Comparison of ENCODE assay signal across 9 cellular contexts in genomic region chr6:52389626-52390360, GRCh38. TPM values are rescaled to one million over a fixed set of nuclear protein-coding genes. Genes with fewer than 3 reads are reported as not detected.
DNase-seq lines count a peak whose midpoint lies in the region; ATAC-seq, FAIRE-seq and TF ChIP-seq lines count a peak whose summit lies in the region.
"Had no signal": no experiment of that assay in that cellular context is flagged by ENCODE, and none has a peak within 500 bp of the region (broad histone marks: within the 10 kb centered on the region; RNA-seq: fewer than 3 reads in every experiment).

No MANE protein-coding gene starts in this region.

- H3K4me3 ChIP-seq in A549 (no peak overlapping the region), fibroblast of villous mesenchyme (ENCODE audit: low read depth, low read length) (no peak overlapping the region), skeletal muscle satellite cell (ENCODE audit: low read length) (no peak overlapping the region)

- no peak overlapping the region for H3K56ac ChIP-seq in H9 (ENCODE audit: insufficient read length, low read depth, low read length)

- no peak for TF ChIP-seq POLR2A in A549 (IDR thresholded peaks at IDR 0.05; ENCODE audit: low read length)

- DNase-seq in A549 (ENCODE audit: low read depth in 1 of 2, low spot score in 1 of 2) = peak in 1 of 2 experiments; percentile 2
- peak; percentile 40 to 86 for DNase-seq in NCI-H2081 (lab: John Stamatoyannopoulos, UW)
- peak; percentile 45 for DNase-seq in activated T-cell treated with anti-CD3 and anti-CD28 coated beads for 24 hours (ENCODE audit: low read depth)
- DNase-seq in fibroblast of villous mesenchyme (ENCODE audit: low read depth) = peak; percentile 51
- no peak for DNase-seq in H9

- no peak overlapping the region for H3T11ph ChIP-seq in H9 (ENCODE audit: low read length)

- no peak overlapping the region for H4K5ac ChIP-seq in H9 (ENCODE audit: insufficient read length, low read depth, low read length)

- H3K36me3 Mint-ChIP-seq in H9 (ENCODE audit: insufficient read depth in 1 of 3, low read depth in 3 of 3) = peaks cover 3 to 9% (median 7%) of the 10 kb centered on the region in 3 experiments; a peak in 5 of 7 replicates

- TF ChIP-seq EP300 in A549 (IDR thresholded peaks at IDR 0.05) = no peak

- no peaks in the 10 kb centered on the region for H3K79me2 ChIP-seq in H9 (ENCODE audit: insufficient read depth, low read length)

- no peaks in the 10 kb centered on the region for H3K36me3 ChIP-seq in skeletal muscle satellite cell (ENCODE audit: insufficient read depth, low read length)

- H4K91ac ChIP-seq in H9 (ENCODE audit: insufficient read length, low read depth, low read length) = no peak overlapping the region

- H3K4me1 ChIP-seq in A549 (peaks cover 15% of the 10 kb centered on the region; the same call in 2 of the 3 replicates), skeletal muscle satellite cell (ENCODE audit: control insufficient read depth, insufficient read depth, low read length) (peaks cover 26% of the 10 kb centered on the region), H9 (ENCODE audit: insufficient read depth, low read length) (no peaks in the 10 kb centered on the region; the same call in 1 of the 2 replicates)

- H3K4me2 ChIP-seq in A549 = peak overlapping the region; percentile 65
- H3K4me2 ChIP-seq in skeletal muscle satellite cell (ENCODE audit: low read length) = peak overlapping the region; percentile 46
- H3K4me2 ChIP-seq in H9 (ENCODE audit: insufficient read depth, insufficient read length, low read length) = no peak overlapping the region

- no peaks in the 10 kb centered on the region for H3K27me3 Mint-ChIP-seq in H9 (ENCODE audit: low read depth)

- H3K4ac ChIP-seq in H9 (ENCODE audit: low read depth, low read length) = no peak overlapping the region

- H3K4me1 Mint-ChIP-seq in H9 = no peaks in the 10 kb centered on the region
- H3K4me1 Mint-ChIP-seq: neural crest cell had no signal

- no peaks in the 10 kb centered on the region for H3K79me1 ChIP-seq in H9 (ENCODE audit: insufficient read depth, low read depth, low read length, poor library complexity, severe bottlenecking)

- H3K9ac ChIP-seq in skeletal muscle satellite cell (ENCODE audit: low read depth, low read length) (no peak overlapping the region), H9 (ENCODE audit: extremely low read depth, insufficient read length, low read length) (no peak overlapping the region)

- CTCF ChIA-PET in A549 (lab: Yijun Ruan, JAX) = interaction anchor here (1.0 to 2.4 kb wide), 3 partner anchors 11 to 115 kb away, joined by 3 to 12 read pairs (median 5); no protein-coding TSS in a partner anchor

- TF ChIP-seq CTCF in A549 (IDR thresholded peaks at IDR 0.05) (no peak), fibroblast of villous mesenchyme (IDR thresholded peaks at IDR 0.05; ENCODE audit: insufficient read depth, low read depth, low read length) (no peak), H9 (conservative IDR thresholded peaks at IDR 0.05) (no peak)

- H3K27ac Mint-ChIP-seq in H9 = no peak overlapping the region; a peak in 1 of 7 replicates

- FAIRE-seq in A549 (lab: Jason Lieb, UNC) = no peak

- H2BK15ac ChIP-seq in H9 (ENCODE audit: low read depth, low read length) = no peak overlapping the region

- TF ChIP-seq RAD21 in A549 (conservative IDR thresholded peaks at IDR 0.05 in 1 of 2, IDR thresholded peaks at IDR 0.05 in 1 of 2) = no peak

- H2AFZ ChIP-seq in H9 (ENCODE audit: low read length) = no peak overlapping the region

- H3K4me3 Mint-ChIP-seq in H9 = no peak overlapping the region
- H3K4me3 Mint-ChIP-seq: neural crest cell had no signal

- H3K23ac ChIP-seq in H9 (ENCODE audit: insufficient read length, low read depth, low read length) = no peak overlapping the region

- POLR2A ChIA-PET in A549 (lab: Yijun Ruan, JAX) = no interaction called here

- no peak overlapping the region for H2BK5ac ChIP-seq in H9 (ENCODE audit: insufficient read length, low read length)

- H3K9me3 ChIP-seq in A549 (no peaks in the 10 kb centered on the region), skeletal muscle satellite cell (replicated peaks; ENCODE audit: low read length) (no peaks in the 10 kb centered on the region), H9 (ENCODE audit: control insufficient read depth, low read depth, low read length) (peaks cover 8% of the 10 kb centered on the region)

- no peak overlapping the region for H2BK20ac ChIP-seq in H9 (ENCODE audit: low read depth, low read length, poor library complexity, severe bottlenecking)

- peak overlapping the region in 1 of 2 experiments; percentile 68; a peak in 3 of 6 replicates for H3K27ac ChIP-seq in A549
- H3K27ac ChIP-seq in H9 (ENCODE audit: insufficient read length, low read depth, low read length) = no peak overlapping the region

- WGBS in A549 (ENCODE audit: missing lambda C conversion rate) = 28% methylated on average over 8 of the region's 8 CpGs
- no CpG with 5 or more reads among the region's 8 CpGs for WGBS in H9 (ENCODE audit: extremely low coverage, insufficient read length, low lambda C conversion rate)

- no peaks in the 10 kb centered on the region for H3K23me2 ChIP-seq in H9 (ENCODE audit: insufficient read length, low read depth, low read length, poor library complexity, severe bottlenecking)

- H3K27me3 ChIP-seq in skeletal muscle satellite cell (ENCODE audit: control insufficient read depth, insufficient read depth, low read length) (no peaks in the 10 kb centered on the region), H9 (ENCODE audit: insufficient read depth, low read length) (no peaks in the 10 kb centered on the region)

- H2BK120ac ChIP-seq in H9 (ENCODE audit: low read depth, low read length, poor library complexity, severe bottlenecking) = no peak overlapping the region

- H4K8ac ChIP-seq in H9 (replicated peaks; ENCODE audit: insufficient read length, low read depth, low read length) = no peak overlapping the region

- no peak overlapping the region for H2BK12ac ChIP-seq in H9 (ENCODE audit: insufficient read length, low read depth, low read length)

- no peak overlapping the region for H3K14ac ChIP-seq in H9 (ENCODE audit: insufficient read depth, low read length)

- ATAC-seq in A549 = peak; percentile 59 to 66; a peak in 4 of 6 replicates
- ATAC-seq in GM18508 (IDR thresholded peaks at IDR 0.05; ENCODE audit: insufficient read depth, unreplicated experiment) = peak; percentile 45
- peak; percentile 71 for ATAC-seq in HG02884 (IDR thresholded peaks at IDR 0.05; ENCODE audit: unreplicated experiment)

- H3K18ac ChIP-seq in H9 (ENCODE audit: insufficient read length, low read depth, low read length) = no peak overlapping the region

- H2AK5ac ChIP-seq in H9 (ENCODE audit: insufficient read length, low read length) = no peak overlapping the region

- peaks cover 8 to 21% of the 10 kb centered on the region in 2 experiments; a peak in 4 of 5 replicates for H3K9me3 Mint-ChIP-seq in H9

- no peaks in the 10 kb centered on the region for H4K20me1 ChIP-seq in H9 (ENCODE audit: control insufficient read depth, insufficient read depth, insufficient read length)

TF ChIP-seq in A549, 52 proteins besides CTCF, POLR2A, EP300 and RAD21:
- TF ChIP-seq SREBF2 (IDR thresholded peaks at IDR 0.05) (no peak), ZC3H11A (IDR thresholded peaks at IDR 0.05) (no peak), FOSL2 (IDR thresholded peaks at IDR 0.05) (no peak), FOSL2 (CRISPR knock-in tag; IDR thresholded peaks at IDR 0.05) (no peak), NPAS2 (CRISPR knock-in tag; IDR thresholded peaks at IDR 0.05; ENCODE audit: borderline replicate concordance) (no peak), RNF2 (IDR thresholded peaks at IDR 0.05; ENCODE audit: borderline replicate concordance, low read depth) (no peak), ZNF302 (CRISPR knock-in tag; IDR thresholded peaks at IDR 0.05) (no peak), JUN (IDR thresholded peaks at IDR 0.05) (no peak), RCOR1 (IDR thresholded peaks at IDR 0.05; ENCODE audit: low read depth, low read length) (no peak), EHMT2 (IDR thresholded peaks at IDR 0.05; ENCODE audit: low read depth) (no peak)

RNA-seq across cellular contexts. Expression of gene PAQR8, which starts 27.8 kb away (rescaled TPM):
- polyA plus RNA-seq in A549 (2011; rRNA removed) (1.2 and 1.3 TPM in 2 replicates), A549 (2017; fragmentation: RNase III; extraction: RNeasy Plus Mini Kit Qiagen cat#74134 plus additional on column Dnase treatment) (0.50 to 0.84 TPM (median 0.80 TPM) in 3 replicates)
- polyA plus RNA-seq in A549 (2012; cell fraction: cytosol; rRNA removed) = 0.24 and 0.35 TPM in 2 replicates
- polyA plus RNA-seq in A549 (2012; cell fraction: nucleus; rRNA removed) = 0.27 and 0.36 TPM in 2 replicates
- 0.99 and 1.6 TPM in 2 replicates for polyA minus RNA-seq in A549 (2011; rRNA and poly(A)+ RNA removed)
- total RNA-seq in fibroblast of villous mesenchyme (3.2 and 4.7 TPM in 2 replicates), H9 (2021) (3.0 and 3.4 TPM in 2 replicates)
- total RNA-seq in skeletal muscle satellite cell (2012; rRNA removed) = 2.0 and 3.0 TPM in 2 replicates

RNA-seq across cellular contexts. Expression of gene EFHC1, which starts 30.3 kb away (rescaled TPM):
- polyA plus RNA-seq in A549 (2011; rRNA removed) (43.5 and 46.7 TPM in 2 replicates), A549 (2017; fragmentation: RNase III; extraction: RNeasy Plus Mini Kit Qiagen cat#74134 plus additional on column Dnase treatment) (14.0 to 16.5 TPM (median 15.2 TPM) in 3 replicates)
- polyA plus RNA-seq in A549 (2012; cell fraction: cytosol; rRNA removed) = 7.7 and 9.7 TPM in 2 replicates
- 51.9 and 66.6 TPM in 2 replicates for polyA plus RNA-seq in A549 (2012; cell fraction: nucleus; rRNA removed)
- 17.2 and 29.8 TPM in 2 replicates for polyA minus RNA-seq in A549 (2011; rRNA and poly(A)+ RNA removed)
- total RNA-seq in fibroblast of villous mesenchyme (15.8 and 21.6 TPM in 2 replicates), H9 (2021) (11.8 and 13.2 TPM in 2 replicates)
- total RNA-seq in skeletal muscle satellite cell (2012; rRNA removed) = 13.7 and 15.7 TPM in 2 replicates
